ENCODE assay signal across 30 cellular contexts in genomic region chr12:115810166-115810565, GRCh38.
"Had no signal": no experiment of that assay in that cellular context is flagged by ENCODE, and none has a peak within 500 bp of the region (broad histone marks: within the 10 kb centered on the region; RNA-seq: fewer than 3 reads in every experiment).

No MANE protein-coding gene starts in this region.

- DNase-seq: activated CD4-positive, alpha-beta memory T cell treated with anti-CD3 and anti-CD28 coated beads, Interleukin-2, amount 10 ng/mL, durations not matched to agents 7 days and 5 days; activated CD4-positive, alpha-beta T cell treated with anti-CD3 and anti-CD28 coated beads, Interleukin-2, amount 10 ng/mL, durations not matched to agents 24 days and 14 days; activated CD4-positive, CD25-positive, alpha-beta regulatory T cell treated with anti-CD3 and anti-CD28 coated beads, Interleukin-2, amount 50 U/mL, for 72 hours; activated CD8-positive, alpha-beta memory T cell treated with anti-CD3 and anti-CD28 coated beads, Interleukin-2, amount 50 U/mL, for 48 hours; activated gamma-delta T cell; activated naive CD4-positive, alpha-beta T cell treated with anti-CD3 and anti-CD28 coated beads, Interleukin-2, amount 10 ng/mL, durations not matched to agents 7 days and 5 days; activated naive CD8-positive, alpha-beta T cell treated with anti-CD3 and anti-CD28 coated beads, Interleukin-2, amount 10 ng/mL, durations not matched to agents 7 days and 5 days; activated T-cell treated with anti-CD3 and anti-CD28 coated beads, Interleukin-2, amount 50 U/mL, for 24 hours; brain microvascular endothelial cell; caudate nucleus; foreskin melanocyte; heart right ventricle; left ventricle myocardium inferior; naive thymus-derived CD8-positive, alpha-beta T cell; occipital lobe; psoas muscle; sigmoid colon; stimulated activated CD4-positive, alpha-beta T cell treated with anti-CD3 and anti-CD28 coated beads, Interleukin-1b, Interleukin-23, amount 100 ng/mL, for 48 hours; stimulated activated CD4-positive, alpha-beta T cell treated with anti-CD3 and anti-CD28 coated beads, Interleukin-4, amount 100 ng/mL, for 4 hours; stimulated activated CD8-positive, alpha-beta memory T cell treated with anti-CD3 and anti-CD28 coated beads, Interleukin-4, amount 100 ng/mL, for 48 hours; stimulated activated naive B cell treated with anti-CD40 and anti-IgM and Interleukin-4, amounts not matched to agents 10 μg/mL and 1 μg/mL and 100 μg/mL, for 72 hours; stomach; T-helper 2 cell; thyroid gland had no signal

- H3K9me3 ChIP-seq: ascending aorta, thyroid gland had no signal

- H3K27me3 ChIP-seq: ascending aorta, brain microvascular endothelial cell, neural progenitor cell, thyroid gland had no signal

- H3K4me2 ChIP-seq: neural progenitor cell, smooth muscle cell had no signal

- H3K27ac ChIP-seq: ascending aorta, brain microvascular endothelial cell, heart right ventricle, left ventricle myocardium inferior, neural progenitor cell, parathyroid adenoma, psoas muscle, sigmoid colon had no signal

- ATAC-seq: esophagus mucosa; heart right ventricle; naive thymus-derived CD8-positive, alpha-beta T cell; psoas muscle; stimulated activated naive B cell treated with anti-CD40 and anti-IgM and Interleukin-4, amounts not matched to agents 10 μg/mL and 1 μg/mL and 100 μg/mL, for 72 hours had no signal

- H3K79me2 ChIP-seq: parathyroid adenoma had no signal

- H3K4me1 ChIP-seq: ascending aorta, heart right ventricle, left ventricle myocardium inferior, neural progenitor cell, parathyroid adenoma, psoas muscle, sigmoid colon, thyroid gland had no signal

- H3K36me3 ChIP-seq: ascending aorta, brain microvascular endothelial cell, heart right ventricle, left ventricle myocardium inferior, neural progenitor cell, sigmoid colon, stomach, thyroid gland had no signal

- FAIRE-seq: endothelial cell of umbilical vein had no signal

- H3K4me3 ChIP-seq: ascending aorta, heart right ventricle, left ventricle myocardium inferior, neural progenitor cell, psoas muscle, sigmoid colon, smooth muscle cell, stomach, thyroid gland had no signal

- H2AFZ ChIP-seq: neural progenitor cell, parathyroid adenoma had no signal
